8 cellular contexts compared by ENCODE assay signal in genomic region chr4:15882675-15883086, GRCh38. TPM values are rescaled to one million over a fixed set of nuclear protein-coding genes. Genes with fewer than 3 reads are reported as not detected.
DNase-seq lines count a peak whose midpoint lies in the region; ATAC-seq and TF ChIP-seq lines count a peak whose summit lies in the region.

No MANE protein-coding gene starts in this region.

- peaks cover 11% of the 10 kb centered on the region for H3K4me1 Mint-ChIP-seq in glutamatergic neuron (ENCODE audit: low read depth, unreplicated experiment)

- intact Hi-C loops in PC-3 (cut with micrococcal nuclease) = loop anchor here (1.0 to 5.0 kb wide), 6 partner anchors 38 to 405 kb away; partner anchors contain the start of gene FGFBP1
- intact Hi-C loops in lower leg skin (cut with DNase I; ENCODE audit: low total_unique reads) = loop anchor here (5.0 kb wide), 1 partner anchor 70 kb away; no protein-coding TSS in a partner anchor

- H3K36me3 ChIP-seq in PC-3 (ENCODE audit: low read depth, low read length) (no peaks in the 10 kb centered on the region), parathyroid adenoma (ENCODE audit: control insufficient read depth, insufficient read depth, low read length) (no peaks in the 10 kb centered on the region)

- POLR2A ChIA-PET in PC-3 (lab: Charles Lee; ENCODE audit: unreplicated experiment) = interaction anchor here (0.6 to 1.2 kb wide), 3 partner anchors 23 to 74 kb away, joined by 3 read pairs; no protein-coding TSS in a partner anchor

- H3K9ac ChIP-seq in PC-3 (ENCODE audit: low read length) (peak overlapping the region; percentile 22; the same call in 1 of the 2 replicates), parathyroid adenoma (no peak overlapping the region)

- BruUV-seq in PC-3 (replicated peaks; lab: Mats Ljungman, UMichigan) = no TSS peak

- H3K4me1 ChIP-seq in PC-3 (ENCODE audit: insufficient read depth, low read length) (peaks cover 13% of the 10 kb centered on the region; the same call in 1 of the 2 replicates), parathyroid adenoma (no peaks in the 10 kb centered on the region)

- CTCF ChIA-PET in PC-3 (lab: Charles Lee) = interaction anchor here (0.6 to 2.6 kb wide), 6 partner anchors 31 to 118 kb away, joined by 3 to 69 read pairs (median 7); partner anchors contain the start of gene FGFBP1

- no peaks in the 10 kb centered on the region for H3F3A ChIP-seq in PC-3 (ENCODE audit: low read length, unreplicated experiment)

- peak overlapping the region; percentile 46 for H3K27ac ChIP-seq in PC-3 (ENCODE audit: low read length)
- no peak overlapping the region for H3K27ac ChIP-seq in parathyroid adenoma

- TF ChIP-seq POLR2A in lower leg skin (IDR thresholded peaks at IDR 0.05) = no peak

- ATAC-seq in GM21619 (IDR thresholded peaks at IDR 0.05; ENCODE audit: unreplicated experiment) (peak; percentile 99), PC-3 (peak; percentile 92)

- H3K79me2 ChIP-seq in PC-3 (ENCODE audit: low read length) = no peaks in the 10 kb centered on the region
- no peaks in the 10 kb centered on the region for H3K79me2 ChIP-seq in parathyroid adenoma

- no peaks in the 10 kb centered on the region for H3K9me2 ChIP-seq in PC-3 (replicated peaks; ENCODE audit: low read length)

- H3K9me3 ChIP-seq in PC-3 (ENCODE audit: low read length) (no peaks in the 10 kb centered on the region), parathyroid adenoma (ENCODE audit: control insufficient read depth, low read length) (no peaks in the 10 kb centered on the region)

- no peaks in the 10 kb centered on the region for H3K27me3 ChIP-seq in PC-3 (ENCODE audit: low read length)
- no peaks in the 10 kb centered on the region for H3K27me3 ChIP-seq in parathyroid adenoma (ENCODE audit: control insufficient read depth, insufficient read depth, low read length)

- peak; percentile 88 for TF ChIP-seq CTCF in PC-3 (conservative IDR thresholded peaks at IDR 0.05; ENCODE audit: low read depth, low read length)
- TF ChIP-seq CTCF in glutamatergic neuron (IDR thresholded peaks at IDR 0.05; ENCODE audit: partially characterized antibody, unreplicated experiment) = peak; percentile 86
- peak; percentile 68 for TF ChIP-seq CTCF in parathyroid adenoma (IDR thresholded peaks at IDR 0.05)
- peak in 1 of 3 donors; percentile 27 for TF ChIP-seq CTCF in lower leg skin (IDR thresholded peaks at IDR 0.05)

- 72 to 83% methylated on average over 1 of the region's 1 CpG for WGBS in lower leg skin, 2 donors

- H2AFZ ChIP-seq in PC-3 (ENCODE audit: low read length) (no peak overlapping the region), parathyroid adenoma (no peak overlapping the region)

- no peaks in the 10 kb centered on the region for H3K9me3 Mint-ChIP-seq in glutamatergic neuron (ENCODE audit: unreplicated experiment)

- H3K4me2 ChIP-seq in PC-3 (ENCODE audit: low read length) = no peak overlapping the region
- no peak overlapping the region for H3K4me2 ChIP-seq in parathyroid adenoma (ENCODE audit: low read length)

- peaks cover 6% of the 10 kb centered on the region for H3K36me3 Mint-ChIP-seq in glutamatergic neuron (ENCODE audit: unreplicated experiment)

- no peak overlapping the region for H3K4me3 Mint-ChIP-seq in glutamatergic neuron (ENCODE audit: unreplicated experiment)

- H3K27me3 Mint-ChIP-seq in glutamatergic neuron (ENCODE audit: unreplicated experiment) = no peaks in the 10 kb centered on the region

- H3K4me3 ChIP-seq in PC-3 (ENCODE audit: low read length) (no peak overlapping the region), parathyroid adenoma (ENCODE audit: low read depth, low read length) (no peak overlapping the region), lower leg skin (ENCODE audit: low read depth, poor library complexity, severe bottlenecking) (no peak overlapping the region)

- no peaks in the 10 kb centered on the region for H4K20me1 ChIP-seq in PC-3 (ENCODE audit: low read length)

- peak; percentile 69 for DNase-seq in GM03348 (ENCODE audit: low spot score)
- peak; percentile 42 for DNase-seq in HuH-7.5 (ENCODE audit: low spot score)
- DNase-seq in PC-3 = peak; percentile 82
- peak; percentile 6 for DNase-seq in activated T-helper 9 cell treated with anti-CD3 and anti-CD28 coated beads, Interleukin-2, amount 50 U/mL, for 16 hours (ENCODE audit: low read depth)
- peak; percentile 50 for DNase-seq in glutamatergic neuron
- no peak for DNase-seq in lower leg skin (ENCODE audit: low spot score in 2 of 2)

- no peak overlapping the region for H3K27ac Mint-ChIP-seq in glutamatergic neuron (ENCODE audit: unreplicated experiment)

RNA-seq across cellular contexts. Expression of gene FGFBP1, which starts 55.9 kb away (rescaled TPM):
- total RNA-seq in PC-3 (2014; rRNA removed) (80.5 and 133 TPM in 2 replicates), glutamatergic neuron (ENCODE audit: unreplicated experiment) (not detected), lower leg skin (100 to 1,000 TPM in 2 of 4 donors, 10 to 100 TPM in 2; 42.3 to 141 (median 78.5) TPM)

Comparison
In these comparisons a context has a peak if more than half of its experiments do, and no peak if none do; other contexts are left out.
1. DNase-seq: peak in GM03348 (single experiment), HuH-7.5 (single experiment), PC-3 (single experiment), activated T-helper 9 cell treated with anti-CD3 and anti-CD28 coated beads, Interleukin-2, amount 50 U/mL, for 16 hours (single experiment) and glutamatergic neuron (single experiment); none in lower leg skin (0 of 2).
2. RNA of gene FGFBP1, which starts 55.9 kb away (total RNA-seq): 80.5 to 133 TPM in PC-3 and 42.3 to 141 TPM in lower leg skin; not detected in glutamatergic neuron (single experiment); every median in the first group is over 10 times any median in the second.